ENCODE assay signal across 8 cellular contexts in genomic region chr10:102633282-102633681, GRCh38. TPM values are rescaled to one million over a fixed set of nuclear protein-coding genes. Genes with fewer than 3 reads are reported as not detected.
DNase-seq lines count a peak whose midpoint lies in the region; TF ChIP-seq lines count a peak whose summit lies in the region.

No MANE protein-coding gene starts in this region.

- H3K27me3 Mint-ChIP-seq in activated naive CD8-positive, alpha-beta T cell: no peaks in the 10 kb centered on the region
- peaks cover 13% of the 10 kb centered on the region for H3K27me3 Mint-ChIP-seq in glutamatergic neuron (ENCODE audit: unreplicated experiment)

- H3K4me1 ChIP-seq in iPS-20b (ENCODE audit: insufficient read depth, low read length) (peaks cover 37% of the 10 kb centered on the region), subcutaneous abdominal adipose tissue (ENCODE audit: control insufficient read depth in 5 of 5, insufficient read depth in 5 of 5, low read length in 5 of 5) (peaks cover 5 to 59% (median 47%) of the 10 kb centered on the region in 5 donors)

- DNase-seq in NOMO-1 treated with DMSO at 0.1 percent for 48 hours (lab: John Stamatoyannopoulos, UW; ENCODE audit: unreplicated experiment) (peak; percentile 95), glutamatergic neuron (no peak), DMS153 (lab: John Stamatoyannopoulos, UW) (no peak), NCI-H2107 (lab: John Stamatoyannopoulos, UW) (no peak)
- no peak for DNase-seq in activated CD4-positive, CD25-positive, alpha-beta regulatory T cell (lab: John Stamatoyannopoulos, UW)

- TF ChIP-seq CTCF in glutamatergic neuron (IDR thresholded peaks at IDR 0.05; ENCODE audit: partially characterized antibody, unreplicated experiment): no peak

- H3K27ac ChIP-seq in iPS-20b (ENCODE audit: low read length): no peak overlapping the region
- H3K27ac ChIP-seq in subcutaneous abdominal adipose tissue (ENCODE audit: low read depth, low read length): peak overlapping the region; percentile 23

- no peaks in the 10 kb centered on the region for H3K9me3 Mint-ChIP-seq in activated naive CD8-positive, alpha-beta T cell (ENCODE audit: low read depth)
- peaks cover 12% of the 10 kb centered on the region for H3K9me3 Mint-ChIP-seq in glutamatergic neuron (ENCODE audit: unreplicated experiment)

- H3K9me3 ChIP-seq in iPS-20b (ENCODE audit: insufficient read depth, low read depth, low read length): no peaks in the 10 kb centered on the region
- no peaks in the 10 kb centered on the region for H3K9me3 ChIP-seq in subcutaneous abdominal adipose tissue (ENCODE audit: control insufficient read depth in 5 of 5, low read length in 5 of 5)

- H3K4me3 Mint-ChIP-seq in activated naive CD8-positive, alpha-beta T cell: peak overlapping the region; percentile 72
- H3K4me3 Mint-ChIP-seq in glutamatergic neuron (ENCODE audit: unreplicated experiment): no peak overlapping the region

- no peaks in the 10 kb centered on the region for H3K36me3 Mint-ChIP-seq in activated naive CD8-positive, alpha-beta T cell
- no peaks in the 10 kb centered on the region for H3K36me3 Mint-ChIP-seq in glutamatergic neuron (ENCODE audit: unreplicated experiment)

- no peak overlapping the region for H3K4me3 ChIP-seq in iPS-20b (ENCODE audit: low read length)
- H3K4me3 ChIP-seq in subcutaneous abdominal adipose tissue (ENCODE audit: low read depth in 1 of 5, low read length in 5 of 5): peak overlapping the region in 2 of 5 donors; percentile 8 to 17

- H3K36me3 ChIP-seq in iPS-20b (ENCODE audit: insufficient read depth, low read depth, low read length) (no peaks in the 10 kb centered on the region), subcutaneous abdominal adipose tissue (ENCODE audit: control insufficient read depth in 5 of 5, insufficient read depth in 5 of 5, low read length in 5 of 5) (peaks cover 0 to 25% (median 4%) of the 10 kb centered on the region in 5 donors)

- H3K4me1 Mint-ChIP-seq in activated naive CD8-positive, alpha-beta T cell (ENCODE audit: low read depth): peaks cover 52% of the 10 kb centered on the region
- peaks cover 15% of the 10 kb centered on the region for H3K4me1 Mint-ChIP-seq in glutamatergic neuron (ENCODE audit: low read depth, unreplicated experiment)

- H3K27me3 ChIP-seq in iPS-20b (ENCODE audit: insufficient read depth, low read length) (no peaks in the 10 kb centered on the region), subcutaneous abdominal adipose tissue (ENCODE audit: control insufficient read depth in 5 of 5, insufficient read depth in 4 of 5, low read length in 5 of 5) (no peaks in the 10 kb centered on the region)

- H3K27ac Mint-ChIP-seq in activated naive CD8-positive, alpha-beta T cell: peak overlapping the region; percentile 91
- no peak overlapping the region for H3K27ac Mint-ChIP-seq in glutamatergic neuron (ENCODE audit: unreplicated experiment)

- H3K9ac ChIP-seq in iPS-20b (ENCODE audit: low read depth, low read length) (peak overlapping the region; percentile 4; the same call in 1 of the 2 replicates), subcutaneous abdominal adipose tissue (ENCODE audit: low read length in 5 of 5) (peak overlapping the region in 1 of 5 donors; percentile 26)

RNA-seq across cellular contexts. Expression of gene TRIM8, which starts 11.0 kb away (rescaled TPM):
- total RNA-seq in glutamatergic neuron (ENCODE audit: unreplicated experiment): 74.8 TPM
